In the genomic region with DNA sequence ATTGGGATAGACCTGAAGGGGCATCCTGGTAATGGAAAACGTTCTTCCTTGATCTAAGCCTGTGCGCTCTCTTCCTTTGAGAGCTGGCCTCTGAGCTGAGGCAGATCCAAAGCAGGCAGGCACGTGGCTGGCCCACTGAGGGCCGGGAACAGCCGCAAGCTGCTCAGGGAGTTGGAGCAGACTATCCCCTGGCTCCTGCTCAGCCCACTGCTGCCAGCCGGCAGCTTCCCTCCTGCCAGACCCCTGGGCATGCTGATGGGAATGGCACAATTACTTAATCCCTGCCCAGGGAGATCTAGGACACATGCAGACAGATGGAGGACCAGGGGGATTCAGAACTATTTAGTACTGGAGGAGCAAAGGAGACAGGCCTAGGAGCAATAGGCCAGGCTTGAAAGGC, we compare ENCODE assay signal across 26 cellular contexts. TPM values are rescaled to one million over a fixed set of nuclear protein-coding genes. Genes with fewer than 3 reads are reported as not detected.
DNase-seq lines count a peak whose midpoint lies in the region; ATAC-seq and TF ChIP-seq lines count a peak whose summit lies in the region.
"Had no signal": no experiment of that assay in that cellular context is flagged by ENCODE, and none has a peak within 500 bp of the region (broad histone marks: within the 10 kb centered on the region; RNA-seq: fewer than 3 reads in every experiment).

No MANE protein-coding gene starts in this region.

- no peak for ATAC-seq in effector memory CD8-positive, alpha-beta T cell (replicated peaks)
- ATAC-seq: left lobe of liver, psoas muscle, SK-N-SH treated with all-trans-retinoic acid at 6 μM for 48 hours had no signal

- H3K9me3 ChIP-seq in WERI-Rb-1 (ENCODE audit: severe bottlenecking) (no peaks in the 10 kb centered on the region), prostate gland (no peaks in the 10 kb centered on the region)
- H3K9me3 ChIP-seq: psoas muscle, tibial nerve had no signal

- peaks cover 16% of the 10 kb centered on the region for H3K9me3 Mint-ChIP-seq in glutamatergic neuron (ENCODE audit: unreplicated experiment)
- no peaks in the 10 kb centered on the region for H3K9me3 Mint-ChIP-seq in effector memory CD8-positive, alpha-beta T cell
- H3K9me3 Mint-ChIP-seq: activated CD4-positive, alpha-beta memory T cell treated with anti-CD3 and anti-CD28 coated beads, Interleukin-2, amount 10 ng/mL, durations not matched to agents 7 days and 5 days; activated naive CD4-positive, alpha-beta T cell treated with anti-CD3 and anti-CD28 coated beads for 36 hours; activated T-helper 1 cell treated with anti-CD3 and anti-CD28 coated beads, Interleukin-12 subunit alpha, Interleukin-12 subunit beta, Interleukin-2, Interleukin-4 antibody, amounts not matched to agents 30 ng/mL and 10 ng/mL and 1 ng/mL, durations not matched to agents 14 hours and 24 hours and 36 hours; T-helper 1 cell treated with Interleukin-12 subunit alpha and Interleukin-12 subunit beta and Interleukin-4 antibody, amounts not matched to agents 30 μg/mL and 1 μg/mL, for 36 hours had no signal

- no peak for TF ChIP-seq CTCF in WERI-Rb-1 (IDR thresholded peaks at IDR 0.05; ENCODE audit: low read depth, low read length)
- no peak for TF ChIP-seq CTCF in glutamatergic neuron (IDR thresholded peaks at IDR 0.05; ENCODE audit: partially characterized antibody, unreplicated experiment)
- TF ChIP-seq CTCF in prostate gland (IDR thresholded peaks at IDR 0.05): no peak

- WGBS in prostate gland: 57% methylated on average over 6 of the region's 6 CpGs

- no peak overlapping the region for H3K4me3 ChIP-seq in WERI-Rb-1 (ENCODE audit: low read depth, low read length)
- no peak overlapping the region for H3K4me3 ChIP-seq in prostate gland
- H3K4me3 ChIP-seq: psoas muscle, tibial nerve had no signal

- H3K27ac Mint-ChIP-seq in glutamatergic neuron (ENCODE audit: unreplicated experiment): peak overlapping the region; percentile 76
- H3K27ac Mint-ChIP-seq in effector memory CD8-positive, alpha-beta T cell: peak overlapping the region in 1 of 2 donors; percentile 10
- H3K27ac Mint-ChIP-seq: activated CD4-positive, alpha-beta memory T cell treated with anti-CD3 and anti-CD28 coated beads, Interleukin-2, amount 10 ng/mL, durations not matched to agents 7 days and 5 days; activated naive CD4-positive, alpha-beta T cell treated with anti-CD3 and anti-CD28 coated beads for 36 hours; activated T-helper 1 cell treated with anti-CD3 and anti-CD28 coated beads, Interleukin-12 subunit alpha, Interleukin-12 subunit beta, Interleukin-2, Interleukin-4 antibody, amounts not matched to agents 30 ng/mL and 10 ng/mL and 1 ng/mL, durations not matched to agents 14 hours and 24 hours and 36 hours; T-helper 1 cell treated with Interleukin-12 subunit alpha and Interleukin-12 subunit beta and Interleukin-4 antibody, amounts not matched to agents 30 μg/mL and 1 μg/mL, for 36 hours had no signal

- H3K27me3 ChIP-seq in WERI-Rb-1 (ENCODE audit: insufficient read depth, low read depth, severe bottlenecking): no peaks in the 10 kb centered on the region
- H3K27me3 ChIP-seq in prostate gland (replicated peaks; ENCODE audit: insufficient read depth): no peaks in the 10 kb centered on the region

- peak overlapping the region; percentile 49 for H3K4me3 Mint-ChIP-seq in glutamatergic neuron (ENCODE audit: unreplicated experiment)
- H3K4me3 Mint-ChIP-seq in effector memory CD8-positive, alpha-beta T cell: no peak overlapping the region
- H3K4me3 Mint-ChIP-seq: activated CD4-positive, alpha-beta memory T cell treated with anti-CD3 and anti-CD28 coated beads, Interleukin-2, amount 10 ng/mL, durations not matched to agents 7 days and 5 days; activated naive CD4-positive, alpha-beta T cell treated with anti-CD3 and anti-CD28 coated beads for 36 hours; activated T-helper 1 cell treated with anti-CD3 and anti-CD28 coated beads, Interleukin-12 subunit alpha, Interleukin-12 subunit beta, Interleukin-2, Interleukin-4 antibody, amounts not matched to agents 30 ng/mL and 10 ng/mL and 1 ng/mL, durations not matched to agents 14 hours and 24 hours and 36 hours; T-helper 1 cell treated with Interleukin-12 subunit alpha and Interleukin-12 subunit beta and Interleukin-4 antibody, amounts not matched to agents 30 μg/mL and 1 μg/mL, for 36 hours had no signal

- intact Hi-C loops in posterior cingulate gyrus (cut with DNase I): no loop called here
- intact Hi-C loops in prostate gland (cut with DNase I): no loop called here

- H3K4me1 Mint-ChIP-seq in glutamatergic neuron (ENCODE audit: low read depth, unreplicated experiment): peaks cover 48% of the 10 kb centered on the region
- peaks cover 25 to 27% of the 10 kb centered on the region in 2 donors for H3K4me1 Mint-ChIP-seq in effector memory CD8-positive, alpha-beta T cell (ENCODE audit: low read depth in 2 of 2)

- H3K4me1 ChIP-seq in prostate gland (replicated peaks): no peaks in the 10 kb centered on the region
- H3K4me1 ChIP-seq: psoas muscle, tibial nerve had no signal

- H3K27me3 Mint-ChIP-seq in glutamatergic neuron (ENCODE audit: unreplicated experiment): peaks cover 10% of the 10 kb centered on the region
- peaks cover 11 to 17% of the 10 kb centered on the region in 2 donors for H3K27me3 Mint-ChIP-seq in effector memory CD8-positive, alpha-beta T cell

- DNase-seq in DMS 273 treated with DMSO at 0.1 percent for 48 hours (lab: John Stamatoyannopoulos, UW) (peak; percentile 34), WERI-Rb-1 (peak; percentile 67), glutamatergic neuron (peak; percentile 69), posterior cingulate gyrus (peak in 9 of 10 donors; percentile 18 to 88 (median 48)), prostate gland (ENCODE audit: low spot score) (no peak)
- no peak for DNase-seq in effector memory CD8-positive, alpha-beta T cell
- DNase-seq in activated CD4-positive, alpha-beta T cell treated with anti-CD3 and anti-CD28 coated beads, Interleukin-2, amount 50 U/mL, for 48 hours: no peak
- DNase-seq: activated CD4-positive, alpha-beta memory T cell treated with anti-CD3 and anti-CD28 coated beads, Interleukin-2, amount 10 ng/mL, durations not matched to agents 7 days and 5 days; activated CD4-positive, CD25-positive, alpha-beta regulatory T cell treated with anti-CD3 and anti-CD28 coated beads, Interleukin-2, amount 50 U/mL, for 72 hours; activated CD8-positive, alpha-beta memory T cell treated with anti-CD3 and anti-CD28 coated beads, Interleukin-2, amount 50 U/mL, for 48 hours; activated naive CD4-positive, alpha-beta T cell treated with anti-CD3 and anti-CD28 coated beads for 36 hours; Calu3; mesendoderm; naive B cell; NCI-H2107; NK-92 treated with Interleukin-12 subunit alpha and Interleukin-12 subunit beta, amount 100 ng/mL, for 24 hours; psoas muscle; Right ventricle myocardium superior; stimulated activated CD4-positive, alpha-beta T cell treated with anti-CD3 and anti-CD28 coated beads, Interleukin-4, amount 100 ng/mL, for 24 hours had no signal

- H3K36me3 ChIP-seq in WERI-Rb-1: peaks cover 19% of the 10 kb centered on the region
- no peaks in the 10 kb centered on the region for H3K36me3 ChIP-seq in prostate gland
- H3K36me3 ChIP-seq: tibial nerve had no signal

- H3K36me3 Mint-ChIP-seq in glutamatergic neuron (ENCODE audit: unreplicated experiment): no peaks in the 10 kb centered on the region
- H3K36me3 Mint-ChIP-seq in effector memory CD8-positive, alpha-beta T cell (ENCODE audit: insufficient read depth): no peaks in the 10 kb centered on the region

- TF ChIP-seq POLR2A in prostate gland (IDR thresholded peaks at IDR 0.05): no peak

- H3K27ac ChIP-seq in WERI-Rb-1: peak overlapping the region; percentile 65
- no peak overlapping the region for H3K27ac ChIP-seq in prostate gland
- H3K27ac ChIP-seq: psoas muscle, tibial nerve had no signal

RNA-seq across cellular contexts. Expression of a gene that starts 14.4 kb away (rescaled TPM):
- total RNA-seq in glutamatergic neuron (ENCODE audit: unreplicated experiment) (206 TPM), prostate gland (under 1 TPM in 1 of 2 donors, not detected in 1; 0.11 TPM)
- total RNA-seq: activated CD4-positive, alpha-beta memory T cell treated with anti-CD3 and anti-CD28 coated beads, Interleukin-2, amount 10 ng/mL, durations not matched to agents 7 days and 5 days; activated naive CD4-positive, alpha-beta T cell treated with anti-CD3 and anti-CD28 coated beads for 36 hours; Calu3; H4; HT1080; left lobe of liver; psoas muscle; Right ventricle myocardium superior; tibial nerve had no signal

RNA-seq across cellular contexts. Expression of a gene that starts 49.7 kb away (rescaled TPM):
- total RNA-seq in glutamatergic neuron (ENCODE audit: unreplicated experiment) (not detected), prostate gland (1 to 10 TPM in 1 of 2 donors, under 1 TPM in 1; 0.41 to 6.1 TPM)
- total RNA-seq: Calu3 had no signal

Comparison
In these comparisons a context has a peak if more than half of its experiments do, and no peak if none do; other contexts are left out.
1. DNase-seq: peak in DMS 273 treated with DMSO at 0.1 percent for 48 hours (single experiment), WERI-Rb-1 (single experiment), glutamatergic neuron (single experiment) and posterior cingulate gyrus (9 of 10); none in effector memory CD8-positive, alpha-beta T cell (0 of 3), activated CD4-positive, alpha-beta T cell treated with anti-CD3 and anti-CD28 coated beads, Interleukin-2, amount 50 U/mL, for 48 hours (0 of 2) and prostate gland (single experiment).
2. RNA of a gene that starts 14.4 kb away (total RNA-seq): 206 TPM in glutamatergic neuron (single experiment); 0.11 TPM in prostate gland; every median in the first group is over 100 times any median in the second.